22 cellular contexts compared by ENCODE assay signal in genomic region chr13:55230570-55230908, GRCh38.
"Had no signal": no experiment of that assay in that cellular context is flagged by ENCODE, and none has a peak within 500 bp of the region (broad histone marks: within the 10 kb centered on the region; RNA-seq: fewer than 3 reads in every experiment).

No MANE protein-coding gene starts in this region.

- H3K27me3 Mint-ChIP-seq: activated CD4-positive, alpha-beta T cell treated with anti-CD3 and anti-CD28 coated beads, Interleukin-2, amount 10 ng/mL, durations not matched to agents 7 days and 5 days; activated naive CD4-positive, alpha-beta T cell treated with anti-CD3 and anti-CD28 coated beads, Interleukin-2, amount 10 ng/mL, durations not matched to agents 7 days and 5 days; activated naive CD8-positive, alpha-beta T cell treated with anti-CD3 and anti-CD28 coated beads, Interleukin-2, amount 50 U/mL, for 24 hours; memory B cell; naive B cell; progenitor cell of endocrine pancreas had no signal

- H3K9me3 ChIP-seq: gastrocnemius medialis, right atrium auricular region, transverse colon, uterus had no signal

- H3K27ac ChIP-seq: gastrocnemius medialis, right atrium auricular region, transverse colon, uterus had no signal

- H3K36me3 ChIP-seq: gastrocnemius medialis, right atrium auricular region, transverse colon, uterus had no signal

- ATAC-seq: activated CD4-positive, CD25-positive, alpha-beta regulatory T cell treated with anti-CD3 and anti-CD28 coated beads, Interleukin-2, amount 50 U/mL, for 24 hours; activated CD8-positive, alpha-beta T cell treated with anti-CD3 and anti-CD28 coated beads, Interleukin-2, amount 10 ng/mL, durations not matched to agents 7 days and 5 days; activated naive CD8-positive, alpha-beta T cell treated with anti-CD3 and anti-CD28 coated beads, Interleukin-2, amount 50 U/mL, for 24 hours; activated T-cell treated with anti-CD3 and anti-CD28 coated beads, Interleukin-2, amount 50 U/mL, for 4 hours; gastrocnemius medialis; mucosa of descending colon; stimulated activated naive CD8-positive, alpha-beta T cell treated with anti-CD3 and anti-CD28 coated beads, Interleukin-15, Interleukin-2, amounts not matched to agents 100 U/mL and 50 U/mL, for 24 hours had no signal

- H3K4me3 ChIP-seq: gastrocnemius medialis, mucosa of descending colon, right atrium auricular region, transverse colon, uterus had no signal

- H3K4me1 ChIP-seq: gastrocnemius medialis, right atrium auricular region, transverse colon, uterus had no signal

- H3K9me3 Mint-ChIP-seq: neural crest cell had no signal

- DNase-seq: activated CD4-positive, alpha-beta T cell treated with anti-CD3 and anti-CD28 coated beads, Interleukin-2, amount 10 ng/mL, durations not matched to agents 7 days and 5 days; activated CD8-positive, alpha-beta T cell treated with anti-CD3 and anti-CD28 coated beads, Interleukin-2, amount 10 ng/mL, durations not matched to agents 7 days and 5 days; activated naive CD4-positive, alpha-beta T cell treated with anti-CD3 and anti-CD28 coated beads, Interleukin-2, amount 10 ng/mL, durations not matched to agents 7 days and 5 days; activated naive CD8-positive, alpha-beta T cell treated with anti-CD3 and anti-CD28 coated beads, Interleukin-2, amount 50 U/mL, for 24 hours; activated T-cell treated with anti-CD3 and anti-CD28 coated beads, Interleukin-2, amount 50 U/mL, for 4 hours; anterior cingulate cortex; cerebellar nuclear complex; cortex of kidney; gastrocnemius medialis; head of caudate nucleus; mucosa of descending colon; naive B cell; stimulated activated naive CD8-positive, alpha-beta T cell treated with anti-CD3 and anti-CD28 coated beads, Interleukin-15, Interleukin-2, amounts not matched to agents 100 U/mL and 50 U/mL, for 24 hours; substantia nigra; T-helper 9 cell; transverse colon; uterus had no signal

- H3K4me1 Mint-ChIP-seq: activated CD4-positive, alpha-beta T cell treated with anti-CD3 and anti-CD28 coated beads, Interleukin-2, amount 10 ng/mL, durations not matched to agents 7 days and 5 days; activated naive CD4-positive, alpha-beta T cell treated with anti-CD3 and anti-CD28 coated beads, Interleukin-2, amount 10 ng/mL, durations not matched to agents 7 days and 5 days; activated naive CD8-positive, alpha-beta T cell treated with anti-CD3 and anti-CD28 coated beads, Interleukin-2, amount 50 U/mL, for 24 hours; memory B cell; naive B cell; neural crest cell had no signal

- H3K4me3 Mint-ChIP-seq: activated CD4-positive, alpha-beta T cell treated with anti-CD3 and anti-CD28 coated beads, Interleukin-2, amount 10 ng/mL, durations not matched to agents 7 days and 5 days; activated CD8-positive, alpha-beta T cell treated with anti-CD3 and anti-CD28 coated beads, Interleukin-2, amount 10 ng/mL, durations not matched to agents 7 days and 5 days; activated naive CD4-positive, alpha-beta T cell treated with anti-CD3 and anti-CD28 coated beads, Interleukin-2, amount 10 ng/mL, durations not matched to agents 7 days and 5 days; activated naive CD8-positive, alpha-beta T cell treated with anti-CD3 and anti-CD28 coated beads, Interleukin-2, amount 50 U/mL, for 24 hours; activated T-cell treated with anti-CD3 and anti-CD28 coated beads, Interleukin-2, amount 50 U/mL, for 4 hours; memory B cell; naive B cell; neural crest cell had no signal

- H3K27me3 ChIP-seq: gastrocnemius medialis, right atrium auricular region, transverse colon, uterus had no signal

- H3K27ac Mint-ChIP-seq: activated CD4-positive, alpha-beta T cell treated with anti-CD3 and anti-CD28 coated beads, Interleukin-2, amount 10 ng/mL, durations not matched to agents 7 days and 5 days; activated CD8-positive, alpha-beta T cell treated with anti-CD3 and anti-CD28 coated beads, Interleukin-2, amount 10 ng/mL, durations not matched to agents 7 days and 5 days; activated naive CD4-positive, alpha-beta T cell treated with anti-CD3 and anti-CD28 coated beads, Interleukin-2, amount 10 ng/mL, durations not matched to agents 7 days and 5 days; activated naive CD8-positive, alpha-beta T cell treated with anti-CD3 and anti-CD28 coated beads, Interleukin-2, amount 50 U/mL, for 24 hours; memory B cell; naive B cell; progenitor cell of endocrine pancreas had no signal

- H3K36me3 Mint-ChIP-seq: activated naive CD4-positive, alpha-beta T cell treated with anti-CD3 and anti-CD28 coated beads, Interleukin-2, amount 10 ng/mL, durations not matched to agents 7 days and 5 days; memory B cell; naive B cell had no signal
